ENCODE assay signal across 1 cellular context in the genomic region with DNA sequence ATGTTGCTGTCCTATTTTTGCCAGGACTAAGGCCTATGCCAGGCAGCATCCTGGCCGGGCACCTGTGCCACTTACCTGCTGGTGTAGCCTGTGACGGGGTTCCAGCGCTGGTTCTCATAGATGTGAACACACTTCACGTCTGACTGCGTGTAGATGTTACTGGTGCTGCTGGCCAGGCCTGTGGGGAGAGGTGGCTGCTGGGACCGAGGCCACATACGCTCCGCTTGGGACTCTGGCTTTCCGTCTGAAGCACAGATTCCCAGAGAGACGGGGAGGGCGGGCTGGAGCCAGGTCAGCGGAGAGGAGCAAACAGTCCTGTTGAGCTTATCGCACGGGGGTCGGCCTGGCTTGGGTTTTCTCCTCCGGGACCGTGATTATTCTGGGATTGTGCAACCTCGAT.
TF ChIP-seq lines count a peak whose summit lies in the region.

No MANE protein-coding gene starts in this region.

TF ChIP-seq in GM23338, 12 proteins besides CTCF, POLR2A, EP300 and RAD21 (continued from another document):
- TF ChIP-seq, protein P1, sequence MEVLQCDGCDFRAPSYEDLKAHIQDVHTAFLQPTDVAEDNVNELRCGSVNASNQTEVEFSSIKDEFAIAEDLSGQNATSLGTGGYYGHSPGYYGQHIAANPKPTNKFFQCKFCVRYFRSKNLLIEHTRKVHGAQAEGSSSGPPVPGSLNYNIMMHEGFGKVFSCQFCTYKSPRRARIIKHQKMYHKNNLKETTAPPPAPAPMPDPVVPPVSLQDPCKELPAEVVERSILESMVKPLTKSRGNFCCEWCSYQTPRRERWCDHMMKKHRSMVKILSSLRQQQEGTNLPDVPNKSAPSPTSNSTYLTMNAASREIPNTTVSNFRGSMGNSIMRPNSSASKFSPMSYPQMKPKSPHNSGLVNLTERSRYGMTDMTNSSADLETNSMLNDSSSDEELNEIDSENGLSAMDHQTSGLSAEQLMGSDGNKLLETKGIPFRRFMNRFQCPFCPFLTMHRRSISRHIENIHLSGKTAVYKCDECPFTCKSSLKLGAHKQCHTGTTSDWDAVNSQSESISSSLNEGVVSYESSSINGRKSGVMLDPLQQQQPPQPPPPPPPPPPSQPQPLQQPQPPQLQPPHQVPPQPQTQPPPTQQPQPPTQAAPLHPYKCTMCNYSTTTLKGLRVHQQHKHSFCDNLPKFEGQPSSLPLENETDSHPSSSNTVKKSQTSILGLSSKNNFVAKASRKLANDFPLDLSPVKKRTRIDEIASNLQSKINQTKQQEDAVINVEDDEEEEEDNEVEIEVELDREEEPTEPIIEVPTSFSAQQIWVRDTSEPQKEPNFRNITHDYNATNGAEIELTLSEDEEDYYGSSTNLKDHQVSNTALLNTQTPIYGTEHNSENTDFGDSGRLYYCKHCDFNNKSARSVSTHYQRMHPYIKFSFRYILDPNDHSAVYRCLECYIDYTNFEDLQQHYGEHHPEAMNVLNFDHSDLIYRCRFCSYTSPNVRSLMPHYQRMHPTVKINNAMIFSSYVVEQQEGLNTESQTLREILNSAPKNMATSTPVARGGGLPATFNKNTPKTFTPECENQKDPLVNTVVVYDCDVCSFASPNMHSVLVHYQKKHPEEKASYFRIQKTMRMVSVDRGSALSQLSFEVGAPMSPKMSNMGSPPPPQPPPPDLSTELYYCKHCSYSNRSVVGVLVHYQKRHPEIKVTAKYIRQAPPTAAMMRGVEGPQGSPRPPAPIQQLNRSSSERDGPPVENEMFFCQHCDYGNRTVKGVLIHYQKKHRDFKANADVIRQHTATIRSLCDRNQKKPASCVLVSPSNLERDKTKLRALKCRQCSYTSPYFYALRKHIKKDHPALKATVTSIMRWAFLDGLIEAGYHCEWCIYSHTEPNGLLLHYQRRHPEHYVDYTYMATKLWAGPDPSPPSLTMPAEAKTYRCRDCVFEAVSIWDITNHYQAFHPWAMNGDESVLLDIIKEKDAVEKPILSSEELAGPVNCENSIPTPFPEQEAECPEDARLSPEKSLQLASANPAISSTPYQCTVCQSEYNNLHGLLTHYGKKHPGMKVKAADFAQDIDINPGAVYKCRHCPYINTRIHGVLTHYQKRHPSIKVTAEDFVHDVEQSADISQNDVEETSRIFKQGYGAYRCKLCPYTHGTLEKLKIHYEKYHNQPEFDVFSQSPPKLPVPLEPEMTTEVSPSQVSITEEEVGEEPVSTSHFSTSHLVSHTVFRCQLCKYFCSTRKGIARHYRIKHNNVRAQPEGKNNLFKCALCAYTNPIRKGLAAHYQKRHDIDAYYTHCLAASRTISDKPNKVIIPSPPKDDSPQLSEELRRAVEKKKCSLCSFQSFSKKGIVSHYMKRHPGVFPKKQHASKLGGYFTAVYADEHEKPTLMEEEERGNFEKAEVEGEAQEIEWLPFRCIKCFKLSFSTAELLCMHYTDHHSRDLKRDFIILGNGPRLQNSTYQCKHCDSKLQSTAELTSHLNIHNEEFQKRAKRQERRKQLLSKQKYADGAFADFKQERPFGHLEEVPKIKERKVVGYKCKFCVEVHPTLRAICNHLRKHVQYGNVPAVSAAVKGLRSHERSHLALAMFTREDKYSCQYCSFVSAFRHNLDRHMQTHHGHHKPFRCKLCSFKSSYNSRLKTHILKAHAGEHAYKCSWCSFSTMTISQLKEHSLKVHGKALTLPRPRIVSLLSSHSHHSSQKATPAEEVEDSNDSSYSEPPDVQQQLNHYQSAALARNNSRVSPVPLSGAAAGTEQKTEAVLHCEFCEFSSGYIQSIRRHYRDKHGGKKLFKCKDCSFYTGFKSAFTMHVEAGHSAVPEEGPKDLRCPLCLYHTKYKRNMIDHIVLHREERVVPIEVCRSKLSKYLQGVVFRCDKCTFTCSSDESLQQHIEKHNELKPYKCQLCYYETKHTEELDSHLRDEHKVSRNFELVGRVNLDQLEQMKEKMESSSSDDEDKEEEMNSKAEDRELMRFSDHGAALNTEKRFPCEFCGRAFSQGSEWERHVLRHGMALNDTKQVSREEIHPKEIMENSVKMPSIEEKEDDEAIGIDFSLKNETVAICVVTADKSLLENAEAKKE (CRISPR knock-in tag; IDR thresholded peaks at IDR 0.05): no peak
- TF ChIP-seq STAT1 (IDR thresholded peaks at IDR 0.05; ENCODE audit: unreplicated experiment) (no peak), ZNF114 (CRISPR knock-in tag; IDR thresholded peaks at IDR 0.05) (no peak), CREB1 (CRISPR knock-in tag; IDR thresholded peaks at IDR 0.05; ENCODE audit: low read depth) (no peak), POLR2AphosphoS5 (IDR thresholded peaks at IDR 0.05; ENCODE audit: low read depth) (no peak), EZH2phosphoT487 (IDR thresholded peaks at IDR 0.05; ENCODE audit: unreplicated experiment) (no peak), NANOG (IDR thresholded peaks at IDR 0.05; ENCODE audit: borderline replicate concordance) (no peak)
- TF ChIP-seq, protein P2, sequence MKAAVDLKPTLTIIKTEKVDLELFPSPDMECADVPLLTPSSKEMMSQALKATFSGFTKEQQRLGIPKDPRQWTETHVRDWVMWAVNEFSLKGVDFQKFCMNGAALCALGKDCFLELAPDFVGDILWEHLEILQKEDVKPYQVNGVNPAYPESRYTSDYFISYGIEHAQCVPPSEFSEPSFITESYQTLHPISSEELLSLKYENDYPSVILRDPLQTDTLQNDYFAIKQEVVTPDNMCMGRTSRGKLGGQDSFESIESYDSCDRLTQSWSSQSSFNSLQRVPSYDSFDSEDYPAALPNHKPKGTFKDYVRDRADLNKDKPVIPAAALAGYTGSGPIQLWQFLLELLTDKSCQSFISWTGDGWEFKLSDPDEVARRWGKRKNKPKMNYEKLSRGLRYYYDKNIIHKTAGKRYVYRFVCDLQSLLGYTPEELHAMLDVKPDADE (IDR thresholded peaks at IDR 0.05): no peak
